Comparison of ENCODE assay signal across 13 cellular contexts in the genomic region with DNA sequence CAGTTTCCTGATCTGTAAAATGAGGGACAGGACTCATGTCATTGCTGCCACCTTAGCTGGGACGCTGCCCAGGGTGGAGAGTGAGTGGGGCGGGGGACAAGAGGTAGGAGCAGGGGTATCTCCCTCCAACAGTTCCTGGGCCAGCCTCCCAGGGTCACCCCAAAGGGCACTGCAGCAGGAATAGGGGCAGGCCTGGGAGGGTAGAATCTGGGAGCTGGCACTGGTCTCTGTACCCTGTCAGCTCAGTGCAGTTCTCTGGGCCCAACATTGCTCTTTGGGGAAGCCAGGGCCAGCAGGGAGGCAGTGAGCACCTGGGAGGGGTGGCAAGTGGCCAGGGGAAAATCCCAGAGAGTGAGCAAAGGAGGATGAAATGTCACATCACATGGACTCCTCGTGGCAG.
"Had no signal": no experiment of that assay in that cellular context is flagged by ENCODE, and none has a peak within 500 bp of the region (broad histone marks: within the 10 kb centered on the region; RNA-seq: fewer than 3 reads in every experiment).

No MANE protein-coding gene starts in this region.

- H2AFZ ChIP-seq: parathyroid adenoma had no signal

- FAIRE-seq: bronchial epithelial cell, endometrium, small intestine, TTC549 had no signal

- H3K27ac ChIP-seq: left lung, parathyroid adenoma had no signal

- H3K36me3 ChIP-seq: left lung, upper lobe of left lung had no signal

- DNase-seq: foreskin fibroblast; left lung; mesenchymal stem cell; small intestine; stimulated activated naive B cell treated with anti-CD40 and anti-IgM and Interleukin-4, amounts not matched to agents 10 μg/mL and 1 μg/mL and 100 μg/mL, for 72 hours; T-helper 2 cell; upper lobe of left lung had no signal

- H3K9ac ChIP-seq: parathyroid adenoma had no signal

- H3K79me2 ChIP-seq: parathyroid adenoma had no signal

- H3K27me3 ChIP-seq: dorsolateral prefrontal cortex, upper lobe of left lung had no signal

- H3K4me3 ChIP-seq: dorsolateral prefrontal cortex, left lung, upper lobe of left lung had no signal

- H3K9me3 ChIP-seq: left lung, upper lobe of left lung had no signal

- ATAC-seq: esophagus mucosa; stimulated activated naive B cell treated with anti-CD40 and anti-IgM and Interleukin-4, amounts not matched to agents 10 μg/mL and 1 μg/mL and 100 μg/mL, for 72 hours had no signal
